ENCODE assay signal across 9 cellular contexts in the genomic region with DNA sequence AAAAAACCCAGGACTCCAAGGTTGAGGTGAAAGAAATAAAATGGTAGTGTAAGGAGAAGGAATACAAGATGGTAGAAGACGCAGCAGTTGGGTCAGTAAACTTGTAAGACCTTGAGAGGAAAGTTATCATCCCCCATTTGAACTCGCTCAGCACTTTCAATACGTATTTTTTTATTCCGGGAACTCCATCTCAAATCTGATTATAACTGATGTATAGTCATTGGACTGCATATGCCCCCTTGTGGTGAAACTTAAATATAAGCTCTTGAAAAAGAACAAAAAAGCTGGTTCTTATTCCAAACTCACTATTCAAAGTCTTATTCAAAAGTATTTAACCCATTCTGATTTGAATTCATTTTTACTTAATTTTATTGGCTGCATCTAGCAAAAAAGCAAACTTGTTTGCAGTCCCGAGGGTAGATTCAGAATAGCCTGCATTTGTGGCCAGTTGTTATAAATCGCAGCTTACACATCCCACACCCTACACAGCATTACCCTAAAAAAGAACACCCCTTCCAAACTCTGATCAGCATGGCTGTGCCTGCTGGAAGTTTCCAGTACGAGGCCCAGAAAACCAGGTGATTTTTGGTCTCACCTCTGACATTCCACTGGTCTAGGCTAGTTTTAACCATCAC.
DNase-seq lines count a peak whose midpoint lies in the region; ATAC-seq, FAIRE-seq and TF ChIP-seq lines count a peak whose summit lies in the region.
"Had no signal": no experiment of that assay in that cellular context is flagged by ENCODE, and none has a peak within 500 bp of the region (broad histone marks: within the 10 kb centered on the region; RNA-seq: fewer than 3 reads in every experiment).

No MANE protein-coding gene starts in this region.

- intact Hi-C loops in mucosa of descending colon (cut with DNase I, micrococcal nuclease): no loop called here

- no peak overlapping the region for H3K9ac ChIP-seq in duodenal mucosa (ENCODE audit: low read depth in 1 of 2, low read length in 2 of 2)

- TF ChIP-seq CTCF in mucosa of descending colon (IDR thresholded peaks at IDR 0.05): no peak

- peak; percentile 29 for ATAC-seq in mucosa of descending colon
- no peak for ATAC-seq in GM18511 (IDR thresholded peaks at IDR 0.05; ENCODE audit: unreplicated experiment)
- no peak for ATAC-seq in HG02610 (IDR thresholded peaks at IDR 0.05; ENCODE audit: unreplicated experiment)

- H3K27ac ChIP-seq in duodenal mucosa (ENCODE audit: low read depth, low read length): no peak overlapping the region
- H3K27ac ChIP-seq: SJSA1 had no signal

- DNase-seq in CMK (ENCODE audit: low read depth) (peak; percentile 14), HEK293T (ENCODE audit: extremely low spot score) (peak; percentile 23), RCC 7860 (ENCODE audit: low spot score) (peak; percentile 23), mucosa of descending colon (peak in 1 of 3 donors; percentile 5), GDM1 (lab: John Stamatoyannopoulos, UW) (no peak)

- peaks cover 3 to 4% of the 10 kb centered on the region in 2 donors for H3K27me3 ChIP-seq in duodenal mucosa (ENCODE audit: control insufficient read depth in 1 of 2, insufficient read depth in 2 of 2, low read length in 2 of 2)
- H3K27me3 ChIP-seq: SJSA1 had no signal

- H3K4me3 ChIP-seq in duodenal mucosa (ENCODE audit: low read depth in 1 of 2, low read length in 2 of 2) (peak overlapping the region; percentile 10 to 15), mucosa of descending colon (no peak overlapping the region)
- H3K4me3 ChIP-seq: SJSA1 had no signal

- POLR2A ChIA-PET in HEK293T (lab: Yijun Ruan, JAX): interaction anchor here (1.0 kb wide), 1 partner anchor 350 kb away, joined by 3 read pairs; a partner anchor contains a TSS

- CTCF ChIA-PET in HEK293T (lab: Yijun Ruan, JAX): interaction anchor here (0.6 to 2.0 kb wide), 10 partner anchors 11 to 624 kb away, joined by 3 to 16 read pairs (median 6); a partner anchor contains a TSS

- H3K4me1 ChIP-seq in duodenal mucosa (ENCODE audit: control insufficient read depth in 1 of 2, insufficient read depth in 2 of 2, low read length in 2 of 2) (peaks cover 0 to 4% of the 10 kb centered on the region in 2 donors), mucosa of descending colon (ENCODE audit: low read depth) (no peaks in the 10 kb centered on the region)

- peak; percentile 32 for FAIRE-seq in RCC 7860 (lab: Jason Lieb, UNC)

- H3K9me3 ChIP-seq in duodenal mucosa (ENCODE audit: control insufficient read depth in 1 of 2, low read length in 2 of 2): no peaks in the 10 kb centered on the region
- H3K9me3 ChIP-seq in mucosa of descending colon: no peaks in the 10 kb centered on the region
- H3K9me3 ChIP-seq: SJSA1 had no signal

- no peaks in the 10 kb centered on the region for H3K36me3 ChIP-seq in duodenal mucosa (ENCODE audit: control insufficient read depth in 1 of 2, insufficient read depth in 2 of 2, low read length in 2 of 2)
- no peaks in the 10 kb centered on the region for H3K36me3 ChIP-seq in mucosa of descending colon (ENCODE audit: low read depth)
- H3K36me3 ChIP-seq: SJSA1 had no signal

TF ChIP-seq in HEK293T, 16 proteins besides CTCF, POLR2A, EP300 and RAD21:
- TF ChIP-seq LEF1 (IDR thresholded peaks at IDR 0.05; ENCODE audit: borderline replicate concordance) (no peak), NFRKB (IDR thresholded peaks at IDR 0.05) (no peak), ZNF384 (IDR thresholded peaks at IDR 0.05) (no peak), FOXK2 (IDR thresholded peaks at IDR 0.05) (no peak), SP1 (IDR thresholded peaks at IDR 0.05) (no peak), TARDBP (IDR thresholded peaks at IDR 0.05) (no peak), CTBP1 (IDR thresholded peaks at IDR 0.05; ENCODE audit: borderline replicate concordance) (no peak), HDGF (IDR thresholded peaks at IDR 0.05; ENCODE audit: borderline replicate concordance) (no peak), BHLHE40 (IDR thresholded peaks at IDR 0.05; ENCODE audit: borderline replicate concordance) (no peak), L3MBTL2 (conservative IDR thresholded peaks at IDR 0.05) (no peak), FOXM1 (IDR thresholded peaks at IDR 0.05; ENCODE audit: borderline replicate concordance) (no peak), ELF4 (IDR thresholded peaks at IDR 0.05) (no peak), SUZ12 (IDR thresholded peaks at IDR 0.05) (no peak)
- TF ChIP-seq, protein P1, sequence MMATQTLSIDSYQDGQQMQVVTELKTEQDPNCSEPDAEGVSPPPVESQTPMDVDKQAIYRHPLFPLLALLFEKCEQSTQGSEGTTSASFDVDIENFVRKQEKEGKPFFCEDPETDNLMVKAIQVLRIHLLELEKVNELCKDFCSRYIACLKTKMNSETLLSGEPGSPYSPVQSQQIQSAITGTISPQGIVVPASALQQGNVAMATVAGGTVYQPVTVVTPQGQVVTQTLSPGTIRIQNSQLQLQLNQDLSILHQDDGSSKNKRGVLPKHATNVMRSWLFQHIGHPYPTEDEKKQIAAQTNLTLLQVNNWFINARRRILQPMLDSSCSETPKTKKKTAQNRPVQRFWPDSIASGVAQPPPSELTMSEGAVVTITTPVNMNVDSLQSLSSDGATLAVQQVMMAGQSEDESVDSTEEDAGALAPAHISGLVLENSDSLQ (IDR thresholded peaks at IDR 0.05): no peak
